Comparison of ENCODE assay signal across 9 cellular contexts in genomic region chr6:147390909-147391536, GRCh38.
A peak's percentile ranks its signal among the peaks of the same experiment; 100 is the strongest.
DNase-seq lines count a peak whose midpoint lies in the region; ATAC-seq, FAIRE-seq and TF ChIP-seq lines count a peak whose summit lies in the region.
"Had no signal": no experiment of that assay in that cellular context is flagged by ENCODE, and none has a peak within 500 bp of the region (broad histone marks: within the 10 kb centered on the region; RNA-seq: fewer than 3 reads in every experiment).

No MANE protein-coding gene starts in this region.

- H3K36me3 Mint-ChIP-seq in Caco-2 (ENCODE audit: insufficient read depth, unreplicated experiment) (no peaks in the 10 kb centered on the region), astrocyte (ENCODE audit: low read depth, unreplicated experiment) (no peaks in the 10 kb centered on the region)
- H3K36me3 Mint-ChIP-seq in T-helper 2 cell treated with Interferon-gamma antibody and Interleukin-4, amounts not matched to agents 5 μg/mL and 100 μg/mL, for 36 hours (ENCODE audit: low read depth), result no peaks in the 10 kb centered on the region

- H3K79me2 ChIP-seq in astrocyte (ENCODE audit: insufficient read depth, low read length), result no peaks in the 10 kb centered on the region

- in situ Hi-C loops in KBM-7 (cut with MboI; ENCODE audit: low pct_unique_long_range_greater_than_20kb, low sequenced_read_pairs), result no loop called here

- H4K20me1 ChIP-seq in astrocyte (ENCODE audit: insufficient read depth, low read length), result no peaks in the 10 kb centered on the region

- H3K36me3 ChIP-seq in Caco-2 (ENCODE audit: control insufficient read depth, insufficient read depth, low read length) (no peaks in the 10 kb centered on the region), astrocyte (ENCODE audit: insufficient read depth, low read length) (no peaks in the 10 kb centered on the region)

- no peak overlapping the region for H3K9ac ChIP-seq in astrocyte (ENCODE audit: low read length)

- no peak overlapping the region for H3K4me2 ChIP-seq in astrocyte (ENCODE audit: low read length)

- no peaks in the 10 kb centered on the region for H3K27me3 ChIP-seq in Caco-2 (replicated peaks; ENCODE audit: control insufficient read depth, insufficient read depth, low read length)
- H3K27me3 ChIP-seq in astrocyte (ENCODE audit: insufficient read depth, low read length), result no peaks in the 10 kb centered on the region

- H3K9me3 ChIP-seq in Caco-2 (no peaks in the 10 kb centered on the region), astrocyte (ENCODE audit: insufficient read depth, low read depth, low read length) (no peaks in the 10 kb centered on the region)

- H3K27ac Mint-ChIP-seq in Caco-2 (ENCODE audit: unreplicated experiment), result no peak overlapping the region
- no peak overlapping the region for H3K27ac Mint-ChIP-seq in astrocyte (ENCODE audit: unreplicated experiment)
- no peak overlapping the region for H3K27ac Mint-ChIP-seq in T-helper 2 cell treated with Interferon-gamma antibody and Interleukin-4, amounts not matched to agents 5 μg/mL and 100 μg/mL, for 36 hours
- H3K27ac Mint-ChIP-seq: dendritic cell treated with granulocyte-macrophage colony-stimulating factor and Interleukin-4, amounts not matched to agents 40 ng/mL and 50 ng/mL, for 4 days had no signal

- peak in 1 of 2 experiments; percentile 25 for DNase-seq in Caco-2
- peak; percentile 23 for DNase-seq in KBM-7
- DNase-seq in astrocyte (ENCODE audit: low read depth), result peak; percentile 4
- no peak for DNase-seq in left colon
- DNase-seq in NCI-H226, result no peak
- DNase-seq in T-helper 2 cell treated with Interferon-gamma antibody and Interleukin-4, amounts not matched to agents 5 μg/mL and 100 μg/mL, for 36 hours (ENCODE audit: low spot score), result no peak
- DNase-seq in stimulated activated naive CD4-positive, alpha-beta T cell (lab: John Stamatoyannopoulos, UW), result no peak

- no peaks in the 10 kb centered on the region for H3K4me1 Mint-ChIP-seq in Caco-2 (ENCODE audit: low read depth, unreplicated experiment)
- H3K4me1 Mint-ChIP-seq in astrocyte (ENCODE audit: low read depth, unreplicated experiment), result no peaks in the 10 kb centered on the region
- H3K4me1 Mint-ChIP-seq in T-helper 2 cell treated with Interferon-gamma antibody and Interleukin-4, amounts not matched to agents 5 μg/mL and 100 μg/mL, for 36 hours (ENCODE audit: low read depth), result peaks cover 4% of the 10 kb centered on the region

- H3K27ac ChIP-seq in astrocyte (ENCODE audit: low read depth, low read length), result no peak overlapping the region

- no peak overlapping the region for H3K4me3 Mint-ChIP-seq in Caco-2 (ENCODE audit: unreplicated experiment)
- no peak overlapping the region for H3K4me3 Mint-ChIP-seq in astrocyte (ENCODE audit: unreplicated experiment)
- no peak overlapping the region for H3K4me3 Mint-ChIP-seq in T-helper 2 cell treated with Interferon-gamma antibody and Interleukin-4, amounts not matched to agents 5 μg/mL and 100 μg/mL, for 36 hours
- H3K4me3 Mint-ChIP-seq: dendritic cell treated with granulocyte-macrophage colony-stimulating factor and Interleukin-4, amounts not matched to agents 40 ng/mL and 50 ng/mL, for 4 days had no signal

- TF ChIP-seq CTCF in Caco-2 (IDR thresholded peaks at IDR 0.05; ENCODE audit: insufficient read depth in 1 of 2, low read depth in 1 of 2, low read length in 1 of 2, severe bottlenecking in 1 of 2, unreplicated experiment in 1 of 2), result peak; percentile 31 to 36
- TF ChIP-seq CTCF in astrocyte (IDR thresholded peaks at IDR 0.05; ENCODE audit: insufficient read depth, low read depth, low read length), result peak; percentile 39

- H2AFZ ChIP-seq in astrocyte (ENCODE audit: low read depth, low read length), result no peak overlapping the region

- CTCF ChIA-PET in Caco-2 (lab: Charles Lee), result no interaction called here

- ATAC-seq in left colon (peak; percentile 33), GM21381 (IDR thresholded peaks at IDR 0.05; ENCODE audit: unreplicated experiment) (no peak)

- no peak for FAIRE-seq in astrocyte (lab: Jason Lieb, UNC)

- intact Hi-C loops in Caco-2 (cut with micrococcal nuclease; ENCODE audit: unreplicated experiment), result loop anchor here (1.0 to 10.0 kb wide), 4 partner anchors 116 to 864 kb away; no protein-coding TSS in a partner anchor
- intact Hi-C loops in left colon (cut with DNase I, micrococcal nuclease), result no loop called here

- H3K27me3 Mint-ChIP-seq in Caco-2 (ENCODE audit: insufficient read depth, unreplicated experiment), result no peaks in the 10 kb centered on the region
- no peaks in the 10 kb centered on the region for H3K27me3 Mint-ChIP-seq in astrocyte (ENCODE audit: low read depth, unreplicated experiment)
- no peaks in the 10 kb centered on the region for H3K27me3 Mint-ChIP-seq in T-helper 2 cell treated with Interferon-gamma antibody and Interleukin-4, amounts not matched to agents 5 μg/mL and 100 μg/mL, for 36 hours (ENCODE audit: low read depth)
- H3K27me3 Mint-ChIP-seq: dendritic cell treated with granulocyte-macrophage colony-stimulating factor and Interleukin-4, amounts not matched to agents 40 ng/mL and 50 ng/mL, for 4 days had no signal

- POLR2A ChIA-PET in Caco-2 (lab: Charles Lee), result no interaction called here

- H3K9me3 Mint-ChIP-seq in Caco-2 (ENCODE audit: unreplicated experiment) (no peaks in the 10 kb centered on the region), astrocyte (ENCODE audit: unreplicated experiment) (peaks cover 1% of the 10 kb centered on the region)
- no peaks in the 10 kb centered on the region for H3K9me3 Mint-ChIP-seq in T-helper 2 cell treated with Interferon-gamma antibody and Interleukin-4, amounts not matched to agents 5 μg/mL and 100 μg/mL, for 36 hours
- H3K9me3 Mint-ChIP-seq: dendritic cell treated with granulocyte-macrophage colony-stimulating factor and Interleukin-4, amounts not matched to agents 40 ng/mL and 50 ng/mL, for 4 days had no signal

- no TSS peak for BruUV-seq in Caco-2 (replicated peaks; lab: Mats Ljungman, UMichigan)

- H3K4me3 ChIP-seq in Caco-2 (ENCODE audit: low read depth, low read length) (no peak overlapping the region), astrocyte (ENCODE audit: insufficient read depth, low read depth, low read length) (no peak overlapping the region)

- no peaks in the 10 kb centered on the region for H3K4me1 ChIP-seq in Caco-2
- no peaks in the 10 kb centered on the region for H3K4me1 ChIP-seq in astrocyte (ENCODE audit: insufficient read depth, low read length)

Comparison
In these comparisons a context has a peak if more than half of its experiments do, and no peak if none do; other contexts are left out.
1. DNase-seq: peak in KBM-7 (single experiment) and astrocyte (single experiment); none in left colon (0 of 2), NCI-H226 (single experiment), T-helper 2 cell treated with Interferon-gamma antibody and Interleukin-4, amounts not matched to agents 5 μg/mL and 100 μg/mL, for 36 hours (single experiment) and stimulated activated naive CD4-positive, alpha-beta T cell (0 of 6).